Comparison of ENCODE assay signal across 14 cellular contexts in genomic region chr10:3942930-3943489, GRCh38.
A peak's percentile ranks its signal among the peaks of the same experiment; 100 is the strongest.
DNase-seq lines count a peak whose midpoint lies in the region; ATAC-seq and TF ChIP-seq lines count a peak whose summit lies in the region.
"Had no signal": no experiment of that assay in that cellular context is flagged by ENCODE, and none has a peak within 500 bp of the region (broad histone marks: within the 10 kb centered on the region; RNA-seq: fewer than 3 reads in every experiment).

No MANE protein-coding gene starts in this region.

- no peak for TF ChIP-seq EP300 in SK-N-SH (IDR thresholded peaks at IDR 0.05; ENCODE audit: borderline replicate concordance in 1 of 2, low read depth in 1 of 2, low read length in 1 of 2)

- peaks cover 61% of the 10 kb centered on the region for H3K4me1 Mint-ChIP-seq in activated T-cell treated with anti-CD3 and anti-CD28 coated beads, Interleukin-2, amount 50 U/mL, for 72 hours (ENCODE audit: low read depth)
- peaks cover 38 to 52% of the 10 kb centered on the region in 2 donors for H3K4me1 Mint-ChIP-seq in effector memory CD8-positive, alpha-beta T cell (ENCODE audit: low read depth in 2 of 2)
- peaks cover 14% of the 10 kb centered on the region for H3K4me1 Mint-ChIP-seq in stimulated activated memory B cell treated with anti-CD40 and anti-IgM and Interleukin-4, amounts not matched to agents 10 μg/mL and 1 μg/mL and 100 μg/mL, for 72 hours

- H3K36me3 Mint-ChIP-seq in activated T-cell treated with anti-CD3 and anti-CD28 coated beads, Interleukin-2, amount 50 U/mL, for 72 hours (ENCODE audit: insufficient read depth in 2 of 2) = peaks cover 9 to 13% of the 10 kb centered on the region in 2 donors
- H3K36me3 Mint-ChIP-seq in effector memory CD8-positive, alpha-beta T cell (ENCODE audit: insufficient read depth) = peaks cover 28% of the 10 kb centered on the region
- no peaks in the 10 kb centered on the region for H3K36me3 Mint-ChIP-seq in stimulated activated memory B cell treated with anti-CD40 and anti-IgM and Interleukin-4, amounts not matched to agents 10 μg/mL and 1 μg/mL and 100 μg/mL, for 72 hours

- no peaks in the 10 kb centered on the region for H3K27me3 Mint-ChIP-seq in activated T-cell treated with anti-CD3 and anti-CD28 coated beads, Interleukin-2, amount 50 U/mL, for 72 hours (ENCODE audit: low read depth)
- no peaks in the 10 kb centered on the region for H3K27me3 Mint-ChIP-seq in effector memory CD8-positive, alpha-beta T cell
- H3K27me3 Mint-ChIP-seq in stimulated activated memory B cell treated with anti-CD40 and anti-IgM and Interleukin-4, amounts not matched to agents 10 μg/mL and 1 μg/mL and 100 μg/mL, for 72 hours = no peaks in the 10 kb centered on the region

- CTCF ChIA-PET in SK-N-SH (lab: Yijun Ruan, JAX) = no interaction called here

- peaks cover 22% of the 10 kb centered on the region for H3K79me2 ChIP-seq in SK-N-SH (ENCODE audit: insufficient read depth)

- H3K36me3 ChIP-seq in SK-N-SH (replicated peaks in 1 of 2; ENCODE audit: control insufficient read depth in 1 of 2, insufficient read depth in 2 of 2, low read length in 1 of 2) = no peaks in the 10 kb centered on the region
- H3K36me3 ChIP-seq: lower lobe of right lung had no signal

- no peaks in the 10 kb centered on the region for H4K20me1 ChIP-seq in SK-N-SH (ENCODE audit: insufficient read depth)

- no peaks in the 10 kb centered on the region for H3K27me3 ChIP-seq in SK-N-SH (ENCODE audit: insufficient read depth)

- peaks cover 0 to 7% of the 10 kb centered on the region in 2 experiments; a peak in 1 of 4 replicates for H3K4me1 ChIP-seq in SK-N-SH (ENCODE audit: control insufficient read depth in 1 of 2, insufficient read depth in 2 of 2, low read depth in 1 of 2, low read length in 1 of 2)
- H3K4me1 ChIP-seq: lower lobe of right lung had no signal

- no peaks in the 10 kb centered on the region for H3K9me2 ChIP-seq in SK-N-SH

- H3K27ac Mint-ChIP-seq in activated T-cell treated with anti-CD3 and anti-CD28 coated beads, Interleukin-2, amount 50 U/mL, for 72 hours = peak overlapping the region; percentile 85
- H3K27ac Mint-ChIP-seq in effector memory CD8-positive, alpha-beta T cell = peak overlapping the region; percentile 68 to 72
- H3K27ac Mint-ChIP-seq in stimulated activated memory B cell treated with anti-CD40 and anti-IgM and Interleukin-4, amounts not matched to agents 10 μg/mL and 1 μg/mL and 100 μg/mL, for 72 hours = peak overlapping the region; percentile 5

- TF ChIP-seq RAD21 in SK-N-SH (IDR thresholded peaks at IDR 0.05; ENCODE audit: low read length) = no peak

- DNase-seq in activated T-cell treated with anti-CD3 and anti-CD28 coated beads, Interleukin-2, amount 50 U/mL, for 72 hours = no peak
- no peak for DNase-seq in activated T-cell treated with anti-CD3 and anti-CD28 coated beads, Interleukin-2, amount 50 U/mL, for 1 hour
- no peak for DNase-seq in SK-N-SH
- no peak for DNase-seq in effector memory CD8-positive, alpha-beta T cell
- no peak for DNase-seq in Kasumi-1 (lab: John Stamatoyannopoulos, UW)
- DNase-seq: activated CD4-positive, alpha-beta T cell treated with anti-CD3 and anti-CD28 coated beads, Interleukin-2, amount 50 U/mL, for 1 hour; Karpas-422; lower lobe of right lung; NCI-H1694 treated with DMSO at 0.1 percent for 48 hours; NCI-H526 treated with DMSO at 0.1 percent for 48 hours; occipital lobe had no signal

- no peaks in the 10 kb centered on the region for H3K9me3 ChIP-seq in SK-N-SH
- H3K9me3 ChIP-seq: lower lobe of right lung had no signal

- H3F3A ChIP-seq in SK-N-SH (replicated peaks; ENCODE audit: insufficient read depth) = peaks cover 13% of the 10 kb centered on the region

- peak overlapping the region; percentile 24; the same call in 1 of the 2 replicates for H2AFZ ChIP-seq in SK-N-SH (ENCODE audit: low read depth)

- POLR2A ChIA-PET in SK-N-SH (lab: Yijun Ruan, JAX) = no interaction called here

- peak; percentile 30 to 31 for ATAC-seq in activated T-cell treated with anti-CD3 and anti-CD28 coated beads, Interleukin-2, amount 50 U/mL, for 72 hours (replicated peaks in 1 of 2)
- no peak for ATAC-seq in effector memory CD8-positive, alpha-beta T cell (replicated peaks)
- ATAC-seq in stimulated activated memory B cell treated with anti-CD40 and anti-IgM and Interleukin-4, amounts not matched to agents 10 μg/mL and 1 μg/mL and 100 μg/mL, for 72 hours = no peak
- no peak for ATAC-seq in esophagus mucosa
- ATAC-seq in GM19455 (IDR thresholded peaks at IDR 0.05; ENCODE audit: unreplicated experiment) = no peak

- peak overlapping the region; percentile 81 for H3K4me2 ChIP-seq in SK-N-SH

- peak overlapping the region in 1 of 2 experiments; percentile 96; a peak in 2 of 4 replicates for H3K27ac ChIP-seq in SK-N-SH (ENCODE audit: low read depth in 2 of 2, low read length in 1 of 2)
- H3K27ac ChIP-seq: lower lobe of right lung had no signal

- peak overlapping the region; percentile 78 for H3K9ac ChIP-seq in SK-N-SH

- no peaks in the 10 kb centered on the region for H3K9me3 Mint-ChIP-seq in activated T-cell treated with anti-CD3 and anti-CD28 coated beads, Interleukin-2, amount 50 U/mL, for 72 hours
- no peaks in the 10 kb centered on the region for H3K9me3 Mint-ChIP-seq in effector memory CD8-positive, alpha-beta T cell
- no peaks in the 10 kb centered on the region for H3K9me3 Mint-ChIP-seq in stimulated activated memory B cell treated with anti-CD40 and anti-IgM and Interleukin-4, amounts not matched to agents 10 μg/mL and 1 μg/mL and 100 μg/mL, for 72 hours

- TF ChIP-seq CTCF in SK-N-SH (IDR thresholded peaks at IDR 0.05) = no peak

- WGBS in SK-N-SH (ENCODE audit: low lambda C conversion rate) = 64% methylated on average over 9 of the region's 9 CpGs

- peak overlapping the region; percentile 66 to 83 for H3K4me3 Mint-ChIP-seq in activated T-cell treated with anti-CD3 and anti-CD28 coated beads, Interleukin-2, amount 50 U/mL, for 72 hours
- H3K4me3 Mint-ChIP-seq in effector memory CD8-positive, alpha-beta T cell = peak overlapping the region; percentile 19 to 39
- no peak overlapping the region for H3K4me3 Mint-ChIP-seq in stimulated activated memory B cell treated with anti-CD40 and anti-IgM and Interleukin-4, amounts not matched to agents 10 μg/mL and 1 μg/mL and 100 μg/mL, for 72 hours

- H3K4me3 ChIP-seq in SK-N-SH (ENCODE audit: low read depth in 2 of 2, low read length in 1 of 2) = peak overlapping the region; percentile 19 to 57; a peak in 3 of 4 replicates
- H3K4me3 ChIP-seq: lower lobe of right lung had no signal

TF ChIP-seq in SK-N-SH, 30 proteins besides CTCF, POLR2A, EP300 and RAD21:
- no peak for TF ChIP-seq GATA2 (CRISPR knock-in tag; IDR thresholded peaks at IDR 0.05)
- TF ChIP-seq TAF1 (IDR thresholded peaks at IDR 0.05; ENCODE audit: borderline replicate concordance, low read depth, low read length) = 0 out of 2 replicates have a peak, but pooled peaks have one; percentile 4

Comparison
In these comparisons a context has a peak if more than half of its experiments do, and no peak if none do; other contexts are left out.
1. ATAC-seq: peak in activated T-cell treated with anti-CD3 and anti-CD28 coated beads, Interleukin-2, amount 50 U/mL, for 72 hours (2 of 2); none in effector memory CD8-positive, alpha-beta T cell (single experiment), stimulated activated memory B cell treated with anti-CD40 and anti-IgM and Interleukin-4, amounts not matched to agents 10 μg/mL and 1 μg/mL and 100 μg/mL, for 72 hours (single experiment), esophagus mucosa (single experiment) and GM19455 (single experiment).
2. H3K27ac Mint-ChIP-seq: peak in every context shown above with its lines; median percentile 85 in activated T-cell treated with anti-CD3 and anti-CD28 coated beads, Interleukin-2, amount 50 U/mL, for 72 hours; 70 in effector memory CD8-positive, alpha-beta T cell; 5 in stimulated activated memory B cell treated with anti-CD40 and anti-IgM and Interleukin-4, amounts not matched to agents 10 μg/mL and 1 μg/mL and 100 μg/mL, for 72 hours.